Comparison of ENCODE assay signal across 1 cellular context in genomic region chr22:20205964-20206708, GRCh38.
TF ChIP-seq lines count a peak whose summit lies in the region.

No MANE protein-coding gene starts in this region.

TF ChIP-seq in K562, 482 proteins besides CTCF, POLR2A, EP300 and RAD21 (continued from another document and continues in another):
- TF ChIP-seq ZNF639 (CRISPR knock-in tag; conservative IDR thresholded peaks at IDR 0.05 in 1 of 2, IDR thresholded peaks at IDR 0.05 in 1 of 2) (peak in 1 of 2 experiments; percentile 69; a peak in 1 of 4 replicates), AFF1 (IDR thresholded peaks at IDR 0.05; ENCODE audit: low read depth in 1 of 2, partially characterized antibody in 2 of 2) (peak in 1 of 2 experiments; percentile 48), COPS2 (conservative IDR thresholded peaks at IDR 0.05) (no peak), ETS2 (tag; IDR thresholded peaks at IDR 0.05; ENCODE audit: borderline replicate concordance, poor library complexity, severe bottlenecking) (no peak), ZNF311 (CRISPR knock-in tag; IDR thresholded peaks at IDR 0.05) (no peak; the same call in none of the 2 replicates), HBP1 (CRISPR knock-in tag; IDR thresholded peaks at IDR 0.05) (peak; percentile 40), GABPB1 (CRISPR knock-in tag; IDR thresholded peaks at IDR 0.05) (no peak), TSHZ1 (CRISPR knock-in tag; IDR thresholded peaks at IDR 0.05) (no peak), MXD1 (CRISPR knock-in tag; IDR thresholded peaks at IDR 0.05; ENCODE audit: borderline replicate concordance, poor library complexity, severe bottlenecking) (no peak), ETV6 (IDR thresholded peaks at IDR 0.05; ENCODE audit: borderline replicate concordance in 1 of 2, low read depth in 2 of 2, low read length in 1 of 2) (peak; percentile 51 to 73; a peak in 1 of 4 replicates), ETV6 (CRISPR knock-in tag; IDR thresholded peaks at IDR 0.05; ENCODE audit: borderline replicate concordance) (no peak), CSDE1 (IDR thresholded peaks at IDR 0.05) (no peak), ADNP (tag; IDR thresholded peaks at IDR 0.05) (no peak), NFIC (IDR thresholded peaks at IDR 0.05) (no peak), ZNF12 (CRISPR knock-in tag; IDR thresholded peaks at IDR 0.05) (no peak), CREB3L1 (IDR thresholded peaks at IDR 0.05; ENCODE audit: borderline replicate concordance, low read depth) (peak; percentile 77; the same call in 1 of the 2 replicates), MEF2D (tag; conservative IDR thresholded peaks at IDR 0.05; ENCODE audit: low read depth) (peak; percentile 63; the same call in 1 of the 2 replicates), TEAD4 (IDR thresholded peaks at IDR 0.05; ENCODE audit: low read length) (peak; percentile 28; the same call in 1 of the 2 replicates), TEAD4 (CRISPR knock-in tag; IDR thresholded peaks at IDR 0.05; ENCODE audit: borderline replicate concordance) (no peak), CTCFL (IDR thresholded peaks at IDR 0.05; ENCODE audit: borderline replicate concordance, insufficient read depth, low read depth, low read length, poor library complexity, severe bottlenecking) (no peak), MCM3 (IDR thresholded peaks at IDR 0.05) (no peak), ZNF274 (IDR thresholded peaks at IDR 0.05; ENCODE audit: borderline replicate concordance, low read depth, low read length) (no peak), ZNF280B (CRISPR knock-in tag; IDR thresholded peaks at IDR 0.05) (no peak; the same call in 1 of the 2 replicates), ZNF24 (IDR thresholded peaks at IDR 0.05) (no peak; the same call in 1 of the 2 replicates), NR2C1 (IDR thresholded peaks at IDR 0.05) (no peak), NR2C1 (tag; IDR thresholded peaks at IDR 0.05) (peak; percentile 33; the same call in 1 of the 2 replicates), ELF4 (CRISPR knock-in tag; IDR thresholded peaks at IDR 0.05) (peak; percentile 30; the same call in 1 of the 2 replicates), HDGF (IDR thresholded peaks at IDR 0.05) (peak; percentile 94), TFAM (CRISPR knock-in tag; conservative IDR thresholded peaks at IDR 0.05) (no peak), BCLAF1 (IDR thresholded peaks at IDR 0.05; ENCODE audit: borderline replicate concordance in 1 of 2, control insufficient read depth in 1 of 2, low read depth in 2 of 2, low read length in 1 of 2) (no peak), BRF1 (IDR thresholded peaks at IDR 0.05; ENCODE audit: borderline replicate concordance, extremely low read depth, insufficient read length) (no peak), RNF219 (CRISPR knock-in tag; IDR thresholded peaks at IDR 0.05) (no peak), SAP30 (IDR thresholded peaks at IDR 0.05; ENCODE audit: borderline replicate concordance, insufficient read depth, low read depth, low read length, poor library complexity, severe bottlenecking) (peak; percentile 67), ZNF121 (CRISPR knock-in tag; conservative IDR thresholded peaks at IDR 0.05) (no peak), SMARCA5 (IDR thresholded peaks at IDR 0.05) (peak; percentile 59; the same call in 1 of the 2 replicates)
